Comparison of ENCODE assay signal across 8 cellular contexts in the genomic region with DNA sequence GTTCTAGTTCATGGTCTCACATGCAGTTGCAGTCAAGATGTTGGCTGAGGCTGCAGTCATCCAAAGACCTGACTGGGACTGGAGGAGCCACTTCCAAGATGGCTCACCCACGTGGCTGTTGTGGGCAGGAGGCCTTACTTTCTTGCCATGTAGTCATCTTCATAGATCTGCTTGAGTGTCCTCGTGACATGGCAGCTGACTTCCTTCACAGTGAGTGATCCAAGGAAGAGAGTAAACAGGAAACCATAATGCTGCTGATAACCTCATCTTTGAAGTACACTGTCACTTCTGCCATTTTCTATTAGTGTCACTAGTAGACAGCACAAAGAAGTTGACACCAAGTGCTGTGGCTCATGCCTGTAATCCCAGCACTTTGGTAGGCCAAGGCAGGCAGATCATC. TPM values are rescaled to one million over a fixed set of nuclear protein-coding genes. Genes with fewer than 3 reads are reported as not detected.
DNase-seq lines count a peak whose midpoint lies in the region; ATAC-seq and FAIRE-seq lines count a peak whose summit lies in the region.

No MANE protein-coding gene starts in this region.

- H3K27ac ChIP-seq in small intestine (ENCODE audit: low read depth in 1 of 2, low read length in 1 of 2), result no peak overlapping the region

- H3K9me3 Mint-ChIP-seq in activated CD4-positive, alpha-beta T cell treated with anti-CD3 and anti-CD28 coated beads, Interleukin-2, amount 10 ng/mL, durations not matched to agents 24 days and 14 days, result peaks cover 5% of the 10 kb centered on the region

- peaks cover 1% of the 10 kb centered on the region for H3K36me3 Mint-ChIP-seq in activated CD4-positive, alpha-beta T cell treated with anti-CD3 and anti-CD28 coated beads, Interleukin-2, amount 10 ng/mL, durations not matched to agents 24 days and 14 days (ENCODE audit: low read depth)

- peaks cover 10% of the 10 kb centered on the region for H3K27me3 Mint-ChIP-seq in activated CD4-positive, alpha-beta T cell treated with anti-CD3 and anti-CD28 coated beads, Interleukin-2, amount 10 ng/mL, durations not matched to agents 24 days and 14 days

- no peaks in the 10 kb centered on the region for H3K27me3 ChIP-seq in small intestine (ENCODE audit: control insufficient read depth in 2 of 2, insufficient read depth in 2 of 2, low read length in 2 of 2)

- peak overlapping the region; percentile 5 for H3K4me3 Mint-ChIP-seq in activated CD4-positive, alpha-beta T cell treated with anti-CD3 and anti-CD28 coated beads, Interleukin-2, amount 10 ng/mL, durations not matched to agents 24 days and 14 days

- H3K27ac Mint-ChIP-seq in activated CD4-positive, alpha-beta T cell treated with anti-CD3 and anti-CD28 coated beads, Interleukin-2, amount 10 ng/mL, durations not matched to agents 24 days and 14 days, result peak overlapping the region; percentile 73

- H3K4me1 Mint-ChIP-seq in activated CD4-positive, alpha-beta T cell treated with anti-CD3 and anti-CD28 coated beads, Interleukin-2, amount 10 ng/mL, durations not matched to agents 24 days and 14 days, result peaks cover 30% of the 10 kb centered on the region

- intact Hi-C loops in activated CD4-positive, alpha-beta T cell treated with anti-CD3 and anti-CD28 coated beads, Interleukin-2, amount 10 ng/mL, durations not matched to agents 24 days and 14 days (cut with micrococcal nuclease), result loop anchor here (1.0 to 5.0 kb wide), 2 partner anchors 40 to 65 kb away; a partner anchor contains a TSS

- H3K9me3 ChIP-seq in small intestine (ENCODE audit: control insufficient read depth, low read depth), result no peaks in the 10 kb centered on the region

- no peak for FAIRE-seq in small intestine (lab: Jason Lieb, UNC)

- no peaks in the 10 kb centered on the region for H3K36me3 ChIP-seq in small intestine (ENCODE audit: control insufficient read depth in 2 of 2, insufficient read depth in 2 of 2, low read length in 2 of 2)

- H3K4me1 ChIP-seq in small intestine (ENCODE audit: control insufficient read depth in 2 of 2, insufficient read depth in 1 of 2, low read depth in 1 of 2, low read length in 1 of 2), result no peaks in the 10 kb centered on the region

- DNase-seq in activated CD4-positive, alpha-beta T cell treated with anti-CD3 and anti-CD28 coated beads, Interleukin-2, amount 10 ng/mL, durations not matched to agents 24 days and 14 days, result peak; percentile 87
- DNase-seq in small intestine (peak; percentile 24), T1000 (lab: John Stamatoyannopoulos, UW) (no peak), globus pallidus (ENCODE audit: low spot score) (no peak), A172 (ENCODE audit: low spot score) (no peak), COLO829 (ENCODE audit: low spot score) (no peak)

- peak; percentile 45 for ATAC-seq in GM18517 (IDR thresholded peaks at IDR 0.05; ENCODE audit: unreplicated experiment)
- peak; percentile 73 for ATAC-seq in HG03108 (IDR thresholded peaks at IDR 0.05; ENCODE audit: unreplicated experiment)

- no peak overlapping the region for H3K4me3 ChIP-seq in small intestine (ENCODE audit: low read depth in 1 of 2, low read length in 2 of 2)

- 43 to 59% (median 59%) methylated on average over 2 of the region's 2 CpGs for WGBS in small intestine, 3 donors

RNA-seq across cellular contexts. Expression of a gene that starts 40.1 kb away (rescaled TPM):
- 39.6 and 43.8 TPM in 2 replicates for total RNA-seq in activated CD4-positive, alpha-beta T cell treated with anti-CD3 and anti-CD28 coated beads, Interleukin-2, amount 10 ng/mL, durations not matched to agents 24 days and 14 days
- polyA plus RNA-seq in small intestine, result 10 to 100 TPM; 19.9 to 28.5 (median 20.0) TPM
- 13.5 and 16.7 TPM in 2 replicates for total RNA-seq in A172 (2014; rRNA removed; shearing (Covaris generic))

Comparison
In these comparisons a context has a peak if more than half of its experiments do, and no peak if none do; other contexts are left out.
1. DNase-seq: peak in activated CD4-positive, alpha-beta T cell treated with anti-CD3 and anti-CD28 coated beads, Interleukin-2, amount 10 ng/mL, durations not matched to agents 24 days and 14 days (single experiment) and small intestine (single experiment); none in T1000 (single experiment), globus pallidus (single experiment), A172 (single experiment) and COLO829 (single experiment).